19 cellular contexts compared by ENCODE assay signal in the genomic region with DNA sequence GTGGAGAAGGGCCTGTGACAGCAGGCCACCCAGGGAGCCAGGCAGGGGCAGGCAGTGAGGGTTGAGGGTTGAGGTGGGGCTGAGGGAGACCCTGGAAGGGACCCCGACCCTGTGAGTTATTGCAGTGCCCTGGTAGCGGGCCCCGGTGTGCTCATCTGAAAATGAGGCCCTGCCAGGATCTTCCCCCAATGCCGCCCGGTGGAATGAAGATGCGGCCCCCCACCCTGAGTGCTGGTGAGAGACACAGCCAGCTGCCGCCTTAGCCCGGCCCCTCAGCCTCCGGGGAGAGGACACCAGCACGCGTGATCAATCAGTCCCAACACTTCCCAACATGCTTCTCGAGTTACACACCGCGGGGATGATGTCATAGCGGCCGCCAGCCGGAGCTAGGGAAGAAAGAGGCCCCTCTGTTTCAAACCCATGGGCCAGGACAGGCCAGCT. TPM values are rescaled to one million over a fixed set of nuclear protein-coding genes. Genes with fewer than 3 reads are reported as not detected.
A peak's percentile ranks its signal among the peaks of the same experiment; 100 is the strongest.
DNase-seq lines count a peak whose midpoint lies in the region; ATAC-seq and TF ChIP-seq lines count a peak whose summit lies in the region.
"Had no signal": no experiment of that assay in that cellular context is flagged by ENCODE, and none has a peak within 500 bp of the region (broad histone marks: within the 10 kb centered on the region; RNA-seq: fewer than 3 reads in every experiment).

No MANE protein-coding gene starts in this region.

- peaks cover 0 to 39% (median 0%) of the 10 kb centered on the region in 3 donors for H3K27me3 ChIP-seq in sigmoid colon
- H3K27me3 ChIP-seq: brain microvascular endothelial cell had no signal

- TF ChIP-seq EP300 in sigmoid colon (IDR thresholded peaks at IDR 0.05), result no peak

- no peaks in the 10 kb centered on the region for H3K4me1 ChIP-seq in sigmoid colon

- H3K27ac ChIP-seq in sigmoid colon, result no peak overlapping the region
- H3K27ac ChIP-seq: brain microvascular endothelial cell had no signal

- WGBS in sigmoid colon, 2 donors, result 68 to 70% methylated on average over 17 of the region's 17 CpGs

- no peaks in the 10 kb centered on the region for H3K36me3 Mint-ChIP-seq in brain

- no peaks in the 10 kb centered on the region for H3K9me3 ChIP-seq in sigmoid colon

- no peak for TF ChIP-seq POLR2A in sigmoid colon (IDR thresholded peaks at IDR 0.05)

- intact Hi-C loops in sigmoid colon (cut with DNase I), result no loop called here

- H3K27me3 Mint-ChIP-seq in brain, result no peaks in the 10 kb centered on the region

- peaks cover 64% of the 10 kb centered on the region for H3K4me1 Mint-ChIP-seq in brain
- H3K4me1 Mint-ChIP-seq: naive B cell had no signal

- H3K27ac Mint-ChIP-seq in brain, result peak overlapping the region in 3 of 5 experiments; percentile 14 to 91 (median 45)
- H3K27ac Mint-ChIP-seq: GM23338, naive B cell, T-helper 17 cell, WTC11 had no signal

- H3K36me3 ChIP-seq in sigmoid colon, result no peaks in the 10 kb centered on the region
- H3K36me3 ChIP-seq: brain microvascular endothelial cell had no signal

- ATAC-seq in HG02840 (IDR thresholded peaks at IDR 0.05; ENCODE audit: low FRiP score, unreplicated experiment) (no peak), GM18868 (IDR thresholded peaks at IDR 0.05; ENCODE audit: unreplicated experiment) (no peak)
- ATAC-seq: GM23338, left cardiac atrium, T-helper 17 cell, WTC11 had no signal

- H3K4me3 ChIP-seq in sigmoid colon, result no peak overlapping the region
- H3K4me3 ChIP-seq: GM23338 had no signal

- peak; percentile 5 for DNase-seq in HT1080 (ENCODE audit: low read depth)
- peak; percentile 88 for DNase-seq in mesenteric fat pad (ENCODE audit: low spot score)
- DNase-seq in sigmoid colon, result peak; percentile 65
- no peak for DNase-seq in NCI-H524 treated with DMSO at 0.1 percent for 48 hours (lab: John Stamatoyannopoulos, UW)
- DNase-seq in NCI-H748 (lab: John Stamatoyannopoulos, UW; ENCODE audit: unreplicated experiment), result no peak
- DNase-seq: AML-193; brain microvascular endothelial cell; KG1; left cardiac atrium; naive B cell; NCI-H2227 treated with DMSO at 0.1 percent for 48 hours; stimulated activated CD4-positive, alpha-beta T cell treated with anti-CD3 and anti-CD28 coated beads, Interleukin-1b, Interleukin-23, amount 100 ng/mL, for 48 hours; T-helper 17 cell had no signal

- H3K4me3 Mint-ChIP-seq in brain, result peak overlapping the region in 2 of 5 experiments; percentile 9 to 53
- H3K4me3 Mint-ChIP-seq: GM23338, naive B cell, T-helper 17 cell, WTC11 had no signal

- peaks cover 0 to 14% (median 6%) of the 10 kb centered on the region in 5 experiments for H3K9me3 Mint-ChIP-seq in brain

- TF ChIP-seq CTCF in brain (conservative IDR thresholded peaks at IDR 0.05) (no peak), sigmoid colon (IDR thresholded peaks at IDR 0.05) (no peak)

RNA-seq across cellular contexts. Expression of a gene that starts 36.1 kb away (rescaled TPM):
- not detected in 2 replicates for total RNA-seq in HT1080 (2014; rRNA removed; shearing (Covaris generic))
- polyA plus RNA-seq in HT1080 (2015; cell fraction: cytosol; rRNA removed), result not detected in 2 replicates
- polyA plus RNA-seq in HT1080 (2015; cell fraction: nucleus; rRNA removed), result not detected in 2 replicates
- not detected for polyA plus RNA-seq in brain (ENCODE audit: insufficient read depth, low read depth, low replicate concordance)
- total RNA-seq in mesenteric fat pad, result not detected
- not detected for total RNA-seq in sigmoid colon
- polyA plus RNA-seq in sigmoid colon, result not detected
- total RNA-seq: GM23338, left cardiac atrium, subcutaneous adipose tissue, T-helper 17 cell, WTC11 had no signal
- polyA plus RNA-seq: GM23338 had no signal

Comparison
In these comparisons a context has a peak if more than half of its experiments do, and no peak if none do; other contexts are left out.
1. DNase-seq: peak in HT1080 (single experiment), mesenteric fat pad (single experiment) and sigmoid colon (single experiment); none in NCI-H524 treated with DMSO at 0.1 percent for 48 hours (single experiment) and NCI-H748 (single experiment).